22 cellular contexts compared by ENCODE assay signal in genomic region chrX:19882066-19882775, GRCh38. TPM values are rescaled to one million over a fixed set of nuclear protein-coding genes. Genes with fewer than 3 reads are reported as not detected.
A peak's percentile ranks its signal among the peaks of the same experiment; 100 is the strongest.
DNase-seq lines count a peak whose midpoint lies in the region; ATAC-seq, FAIRE-seq and TF ChIP-seq lines count a peak whose summit lies in the region.
"Had no signal": no experiment of that assay in that cellular context is flagged by ENCODE, and none has a peak within 500 bp of the region (broad histone marks: within the 10 kb centered on the region; RNA-seq: fewer than 3 reads in every experiment).

No MANE protein-coding gene starts in this region.

- peak overlapping the region; percentile 20 for H3K4me2 ChIP-seq in astrocyte (ENCODE audit: low read length)

- H3K27ac ChIP-seq in CD4-positive, CD25-positive, alpha-beta regulatory T cell (ENCODE audit: insufficient read depth, low read length, poor library complexity, severe bottlenecking), result no peak overlapping the region
- H3K27ac ChIP-seq in astrocyte (ENCODE audit: low read depth, low read length), result no peak overlapping the region
- H3K27ac ChIP-seq: WERI-Rb-1 had no signal

- POLR2A ChIA-PET in GM10248 (lab: Yijun Ruan, JAX), result no interaction called here

- H3K27me3 ChIP-seq in CD4-positive, CD25-positive, alpha-beta regulatory T cell (ENCODE audit: control insufficient read depth, insufficient read depth, low read length), result no peaks in the 10 kb centered on the region
- no peaks in the 10 kb centered on the region for H3K27me3 ChIP-seq in astrocyte (ENCODE audit: insufficient read depth, low read length)

- peak overlapping the region in 1 of 4 donors; percentile 17 for H3K4me3 Mint-ChIP-seq in CD4-positive, CD25-positive, alpha-beta regulatory T cell
- no peak overlapping the region for H3K4me3 Mint-ChIP-seq in astrocyte (ENCODE audit: unreplicated experiment)
- H3K4me3 Mint-ChIP-seq in naive B cell, result no peak overlapping the region
- H3K4me3 Mint-ChIP-seq: activated CD4-positive, alpha-beta memory T cell treated with anti-CD3 and anti-CD28 coated beads, Interleukin-2, amount 10 ng/mL, durations not matched to agents 7 days and 5 days; activated naive CD4-positive, alpha-beta T cell treated with anti-CD3 and anti-CD28 coated beads, Interleukin-2, amount 50 U/mL, for 24 hours; activated T-cell treated with anti-CD3 and anti-CD28 coated beads, Interleukin-2, amount 50 U/mL, for 24 hours; neural crest cell had no signal

- H3K27ac Mint-ChIP-seq in CD4-positive, CD25-positive, alpha-beta regulatory T cell, result peak overlapping the region; percentile 6 to 70 (median 40)
- H3K27ac Mint-ChIP-seq in astrocyte (ENCODE audit: unreplicated experiment) (peak overlapping the region; percentile 27), naive B cell (peak overlapping the region in 4 of 6 donors; percentile 13 to 93 (median 66))
- H3K27ac Mint-ChIP-seq: activated CD4-positive, alpha-beta memory T cell treated with anti-CD3 and anti-CD28 coated beads, Interleukin-2, amount 10 ng/mL, durations not matched to agents 7 days and 5 days; activated naive CD4-positive, alpha-beta T cell treated with anti-CD3 and anti-CD28 coated beads, Interleukin-2, amount 50 U/mL, for 24 hours; activated T-cell treated with anti-CD3 and anti-CD28 coated beads, Interleukin-2, amount 50 U/mL, for 24 hours had no signal

- H2AFZ ChIP-seq in astrocyte (ENCODE audit: low read depth, low read length), result no peak overlapping the region

- H3K27me3 Mint-ChIP-seq in CD4-positive, CD25-positive, alpha-beta regulatory T cell, result peaks cover 10% of the 10 kb centered on the region
- H3K27me3 Mint-ChIP-seq in astrocyte (ENCODE audit: low read depth, unreplicated experiment), result no peaks in the 10 kb centered on the region
- H3K27me3 Mint-ChIP-seq in naive B cell, result peaks cover 0 to 9% (median 0%) of the 10 kb centered on the region in 3 donors
- H3K27me3 Mint-ChIP-seq: activated CD4-positive, alpha-beta memory T cell treated with anti-CD3 and anti-CD28 coated beads, Interleukin-2, amount 10 ng/mL, durations not matched to agents 7 days and 5 days; activated naive CD4-positive, alpha-beta T cell treated with anti-CD3 and anti-CD28 coated beads, Interleukin-2, amount 50 U/mL, for 24 hours had no signal

- no peak overlapping the region for H3K9ac ChIP-seq in astrocyte (ENCODE audit: low read length)

- no peaks in the 10 kb centered on the region for H3K9me3 Mint-ChIP-seq in CD4-positive, CD25-positive, alpha-beta regulatory T cell
- H3K9me3 Mint-ChIP-seq in astrocyte (ENCODE audit: unreplicated experiment), result no peaks in the 10 kb centered on the region
- H3K9me3 Mint-ChIP-seq in naive B cell, result peaks cover 0 to 3% (median 0%) of the 10 kb centered on the region in 7 donors
- H3K9me3 Mint-ChIP-seq: activated CD4-positive, alpha-beta memory T cell treated with anti-CD3 and anti-CD28 coated beads, Interleukin-2, amount 10 ng/mL, durations not matched to agents 7 days and 5 days; activated naive CD4-positive, alpha-beta T cell treated with anti-CD3 and anti-CD28 coated beads, Interleukin-2, amount 50 U/mL, for 24 hours; activated T-cell treated with anti-CD3 and anti-CD28 coated beads, Interleukin-2, amount 50 U/mL, for 24 hours; CD8-positive, alpha-beta memory T cell had no signal

- H3K4me1 Mint-ChIP-seq in CD4-positive, CD25-positive, alpha-beta regulatory T cell, result peaks cover 25 to 57% (median 45%) of the 10 kb centered on the region in 4 donors
- H3K4me1 Mint-ChIP-seq in astrocyte (ENCODE audit: low read depth, unreplicated experiment) (peaks cover 23% of the 10 kb centered on the region), naive B cell (peaks cover 33 to 73% (median 52%) of the 10 kb centered on the region in 3 donors)

- TF ChIP-seq CTCF in astrocyte (IDR thresholded peaks at IDR 0.05; ENCODE audit: insufficient read depth, low read depth, low read length) (no peak), GM10248 (IDR thresholded peaks at IDR 0.05; ENCODE audit: control extremely low read depth, extremely low read depth, low read depth, missing control alignments) (no peak)

- H3K4me3 ChIP-seq in CD4-positive, CD25-positive, alpha-beta regulatory T cell (ENCODE audit: low read depth, low read length), result no peak overlapping the region
- no peak overlapping the region for H3K4me3 ChIP-seq in astrocyte (ENCODE audit: insufficient read depth, low read depth, low read length)

- DNase-seq in CD4-positive, CD25-positive, alpha-beta regulatory T cell, result no peak
- DNase-seq in HT1080 (ENCODE audit: low read depth) (peak; percentile 61), astrocyte (ENCODE audit: low read depth) (no peak), naive B cell (no peak), GM10248 (ENCODE audit: extremely low spot score) (no peak), NCI-H774 (lab: John Stamatoyannopoulos, UW) (no peak), GM19240 (ENCODE audit: insufficient read length, low spot score) (no peak)
- DNase-seq: ACHN; activated CD4-positive, alpha-beta memory T cell treated with anti-CD3 and anti-CD28 coated beads, Interleukin-2, amount 10 ng/mL, durations not matched to agents 7 days and 5 days; activated T-cell treated with anti-CD3 and anti-CD28 coated beads, Interleukin-2, amount 50 U/mL, for 24 hours; CD8-positive, alpha-beta memory T cell; hippocampal formation; kidney; NCI-H187 treated with DMSO at 0.1 percent for 48 hours; NCI-H345; NK-92 treated with Interleukin-12 subunit alpha and Interleukin-12 subunit beta, amount 100 ng/mL, for 24 hours; WERI-Rb-1 had no signal

- H3K9me3 ChIP-seq in CD4-positive, CD25-positive, alpha-beta regulatory T cell (ENCODE audit: control insufficient read depth in 2 of 2, low read length in 2 of 2), result no peaks in the 10 kb centered on the region
- no peaks in the 10 kb centered on the region for H3K9me3 ChIP-seq in astrocyte (ENCODE audit: insufficient read depth, low read depth, low read length)

- peaks cover 42% of the 10 kb centered on the region for H4K20me1 ChIP-seq in astrocyte (ENCODE audit: insufficient read depth, low read length)

- ATAC-seq in CD4-positive, CD25-positive, alpha-beta regulatory T cell (ENCODE audit: low read depth in 2 of 2), result no peak
- no peak for ATAC-seq in naive B cell (ENCODE audit: low read depth in 2 of 2)
- no peak for ATAC-seq in HG03108 (IDR thresholded peaks at IDR 0.05; ENCODE audit: unreplicated experiment)

- H3K36me3 ChIP-seq in CD4-positive, CD25-positive, alpha-beta regulatory T cell (ENCODE audit: control insufficient read depth, insufficient read depth, low read length), result no peaks in the 10 kb centered on the region
- no peaks in the 10 kb centered on the region for H3K36me3 ChIP-seq in astrocyte (ENCODE audit: insufficient read depth, low read length)
- H3K36me3 ChIP-seq: WERI-Rb-1 had no signal

- peaks cover 26% of the 10 kb centered on the region for H3K79me2 ChIP-seq in astrocyte (ENCODE audit: insufficient read depth, low read length)

- CTCF ChIA-PET in GM10248 (lab: Yijun Ruan, JAX), result no interaction called here

- FAIRE-seq in astrocyte (lab: Jason Lieb, UNC), result peak; percentile 17
- FAIRE-seq: colon, endometrium, kidney had no signal

- peaks cover 11% of the 10 kb centered on the region for H3K4me1 ChIP-seq in CD4-positive, CD25-positive, alpha-beta regulatory T cell (ENCODE audit: control insufficient read depth, insufficient read depth, low read length, poor library complexity, severe bottlenecking)
- peaks cover 2% of the 10 kb centered on the region for H3K4me1 ChIP-seq in astrocyte (ENCODE audit: insufficient read depth, low read length)

- peaks cover 4% of the 10 kb centered on the region for H3K36me3 Mint-ChIP-seq in CD4-positive, CD25-positive, alpha-beta regulatory T cell
- H3K36me3 Mint-ChIP-seq in astrocyte (ENCODE audit: low read depth, unreplicated experiment) (peaks cover 2% of the 10 kb centered on the region), naive B cell (peaks cover 0 to 10% of the 10 kb centered on the region in 2 donors)

RNA-seq across cellular contexts. Expression of gene SH3KBP1, which starts 5.2 kb away (rescaled TPM):
- total RNA-seq in CD4-positive, CD25-positive, alpha-beta regulatory T cell, result 169 TPM
- polyA plus RNA-seq in CD4-positive, CD25-positive, alpha-beta regulatory T cell, result 100 to 1,000 TPM; 161 to 185 (median 176) TPM
- 55.0 and 62.4 TPM in 2 replicates for total RNA-seq in HT1080 (2014; rRNA removed; shearing (Covaris generic))
- 122 and 137 TPM in 2 replicates for polyA plus RNA-seq in HT1080 (2015; cell fraction: cytosol; rRNA removed)
- polyA plus RNA-seq in HT1080 (2015; cell fraction: nucleus; rRNA removed), result 123 and 131 TPM in 2 replicates
- total RNA-seq in astrocyte, result 58.2 and 60.6 TPM in 2 replicates
- polyA plus RNA-seq in naive B cell (ENCODE audit: low read depth in 6 of 6), result 10 to 100 TPM; 18.1 to 60.4 (median 48.1) TPM
